In genomic region chr5:131430794-131431193, GRCh38 we compare ENCODE assay signal across 1 cellular context.
TF ChIP-seq lines count a peak whose summit lies in the region.

No MANE protein-coding gene starts in this region.

TF ChIP-seq in IMR-90, 13 proteins besides CTCF, POLR2A, EP300 and RAD21:
- TF ChIP-seq CHD1 (IDR thresholded peaks at IDR 0.05; ENCODE audit: low read depth, low read length) (no peak), ELK1 (IDR thresholded peaks at IDR 0.05; ENCODE audit: borderline replicate concordance, low read depth, low read length) (no peak), NFE2L2 (IDR thresholded peaks at IDR 0.05; ENCODE audit: low read depth, low read length) (no peak), USF2 (IDR thresholded peaks at IDR 0.05; ENCODE audit: low read depth, low read length) (no peak), BHLHE40 (IDR thresholded peaks at IDR 0.05; ENCODE audit: low read depth, low read length) (no peak)
